20 cellular contexts compared by ENCODE assay signal in genomic region chr5:65451436-65451835, GRCh38. TPM values are rescaled to one million over a fixed set of nuclear protein-coding genes. Genes with fewer than 3 reads are reported as not detected.
DNase-seq lines count a peak whose midpoint lies in the region; ATAC-seq, FAIRE-seq and TF ChIP-seq lines count a peak whose summit lies in the region.
"Had no signal": no experiment of that assay in that cellular context is flagged by ENCODE, and none has a peak within 500 bp of the region (broad histone marks: within the 10 kb centered on the region; RNA-seq: fewer than 3 reads in every experiment).

No MANE protein-coding gene starts in this region.

- H3K27ac ChIP-seq in upper lobe of left lung, result no peak overlapping the region
- H3K27ac ChIP-seq: C4-2B had no signal

- no peaks in the 10 kb centered on the region for H3K36me3 ChIP-seq in upper lobe of left lung

- WGBS in upper lobe of left lung, 2 donors, result 68 to 78% methylated on average over 2 of the region's 2 CpGs

- ATAC-seq in upper lobe of left lung (ENCODE audit: low FRiP score in 2 of 2), result no peak
- ATAC-seq: CD8-positive, alpha-beta T cell; GM23338; HCT116; HepG2 had no signal

- no peak for TF ChIP-seq CTCF in upper lobe of left lung (IDR thresholded peaks at IDR 0.05)
- TF ChIP-seq CTCF in GM10266 (IDR thresholded peaks at IDR 0.05; ENCODE audit: control insufficient read depth, insufficient read depth, low read depth, missing control alignments), result no peak

- H3K9me3 ChIP-seq in upper lobe of left lung, result no peaks in the 10 kb centered on the region

- FAIRE-seq in H54 (lab: Jason Lieb, UNC), result peak; percentile 67
- FAIRE-seq: HepG2 had no signal

- H3K4me1 ChIP-seq in upper lobe of left lung, result no peaks in the 10 kb centered on the region

- no peaks in the 10 kb centered on the region for H3K27me3 ChIP-seq in upper lobe of left lung

- no peak for TF ChIP-seq EP300 in upper lobe of left lung (IDR thresholded peaks at IDR 0.05)

- no peak overlapping the region for H3K4me3 ChIP-seq in upper lobe of left lung
- H3K4me3 ChIP-seq: GM23338 had no signal

- no peak for TF ChIP-seq POLR2A in H54 (IDR thresholded peaks at IDR 0.05; ENCODE audit: low read depth, low read length)
- TF ChIP-seq POLR2A in upper lobe of left lung (IDR thresholded peaks at IDR 0.05), result no peak

- peak; percentile 1 for DNase-seq in AG08396 (ENCODE audit: low spot score)
- DNase-seq in H54 (ENCODE audit: insufficient read length, low spot score), result no peak
- peak; percentile 29 for DNase-seq in fibroblast of peridontal ligament (ENCODE audit: extremely low read depth)
- peak; percentile 29 for DNase-seq in iris pigment epithelial cell (ENCODE audit: low read depth)
- DNase-seq in upper lobe of left lung, result no peak
- DNase-seq in HuH-7 (ENCODE audit: low spot score), result no peak
- DNase-seq in DMS153 (lab: John Stamatoyannopoulos, UW), result no peak
- no peak for DNase-seq in GM10266 (ENCODE audit: extremely low spot score)
- DNase-seq: 8988T; Calu3; CD8-positive, alpha-beta T cell; DMS53; GDM1; H7; HFFc6; KG1 had no signal

RNA-seq across cellular contexts. Expression of gene ADAMTS6, which starts 30.3 kb away (rescaled TPM):
- total RNA-seq in upper lobe of left lung, result 10 to 100 TPM in 2 of 6 donors, 1 to 10 TPM in 4; 2.2 to 19.4 (median 6.5) TPM

Comparison
In these comparisons a context has a peak if more than half of its experiments do, and no peak if none do; other contexts are left out.
1. DNase-seq: peak in AG08396 (single experiment), fibroblast of peridontal ligament (single experiment) and iris pigment epithelial cell (single experiment); none in H54 (single experiment), upper lobe of left lung (0 of 2), HuH-7 (single experiment), DMS153 (single experiment) and GM10266 (single experiment).